Comparison of ENCODE assay signal across 6 cellular contexts in the genomic region with DNA sequence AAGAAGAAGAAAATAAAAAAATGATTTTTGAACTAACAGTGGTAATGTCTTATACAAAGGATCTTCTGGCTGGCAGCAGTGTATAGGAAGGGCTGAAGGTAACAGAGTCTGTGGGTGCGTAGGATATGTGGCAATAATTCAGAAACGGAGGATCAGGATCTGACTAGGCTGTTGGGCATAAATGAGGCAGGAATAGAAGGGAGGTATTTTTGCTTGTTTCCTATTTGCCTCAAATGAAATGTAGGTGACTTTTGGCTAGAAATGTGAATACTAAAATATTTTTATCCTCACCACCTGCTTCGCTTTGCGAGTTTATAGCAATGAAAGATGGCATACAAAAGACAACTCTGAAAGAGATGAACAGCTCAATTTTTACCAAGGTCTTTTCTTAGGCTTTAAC.
"Had no signal": no experiment of that assay in that cellular context is flagged by ENCODE, and none has a peak within 500 bp of the region (broad histone marks: within the 10 kb centered on the region; RNA-seq: fewer than 3 reads in every experiment).

No MANE protein-coding gene starts in this region.

- H3K4me3 Mint-ChIP-seq: GM23338, H9 had no signal

- H3K4me1 Mint-ChIP-seq: GM23338, H9 had no signal

- ATAC-seq: GM23338, K562 had no signal

- H3K27ac Mint-ChIP-seq: GM23338, H9 had no signal

- H3K4me3 ChIP-seq: GM23338, K562 had no signal

- DNase-seq: H9, HCEC 1CT, IMR-90, KG1 had no signal

- H3K9me3 Mint-ChIP-seq: GM23338, H9 had no signal
